Comparison of ENCODE assay signal across 8 cellular contexts in the genomic region with DNA sequence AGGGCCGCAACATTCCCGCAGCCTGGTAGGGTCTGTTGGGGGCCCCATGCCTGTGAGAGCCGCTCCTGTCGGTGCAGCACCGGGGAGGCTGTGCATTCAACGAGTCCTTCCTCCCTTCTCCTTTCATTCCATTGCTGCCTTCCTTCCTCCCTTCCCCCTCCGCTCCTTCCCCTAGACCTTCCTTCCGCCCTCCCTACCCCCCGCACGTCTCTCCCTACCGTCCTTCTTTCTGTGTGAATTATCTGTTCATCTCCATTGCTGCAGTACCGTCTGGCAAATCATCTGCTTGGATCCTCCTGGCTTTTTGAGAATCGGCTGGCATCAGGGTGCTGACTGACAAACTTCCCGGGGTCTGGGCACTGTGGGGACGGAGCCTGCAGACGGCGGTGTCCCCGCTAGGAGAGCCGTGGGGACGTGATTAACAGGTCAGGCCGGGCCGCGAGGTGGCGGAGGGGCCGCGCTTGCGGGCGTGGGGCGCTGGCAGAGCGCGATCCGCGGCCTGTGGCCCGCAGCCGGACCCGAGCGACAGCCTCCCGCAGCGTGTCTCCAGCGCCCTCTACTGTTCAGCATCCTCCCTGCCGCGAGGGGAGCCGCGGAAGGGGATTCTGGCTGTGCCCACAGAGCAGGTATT. TPM values are rescaled to one million over a fixed set of nuclear protein-coding genes. Genes with fewer than 3 reads are reported as not detected.
A peak's percentile ranks its signal among the peaks of the same experiment; 100 is the strongest.
DNase-seq lines count a peak whose midpoint lies in the region; ATAC-seq and TF ChIP-seq lines count a peak whose summit lies in the region.
"Not testable (repeated sequence)": the region's sequence is repeated elsewhere in the genome, so short reads cannot be mapped to it uniquely, and the experiment has no call there.

No MANE protein-coding gene starts in this region.

- TF ChIP-seq CTCF in CD14-positive monocyte (IDR thresholded peaks at IDR 0.05) = peak; percentile 25
- not testable (repeated sequence) for TF ChIP-seq CTCF in OCI-LY3 (IDR thresholded peaks at IDR 0.05; ENCODE audit: low read depth, low read length); lower leg skin (IDR thresholded peaks at IDR 0.05)

- not testable (repeated sequence) for H3K79me2 ChIP-seq in OCI-LY3 (ENCODE audit: low read length)

- not testable (repeated sequence) for H3K4me1 Mint-ChIP-seq in CD14-positive monocyte; activated naive CD4-positive, alpha-beta T cell treated with anti-CD3 and anti-CD28 coated beads for 36 hours (ENCODE audit: low read depth)

- not testable (repeated sequence) for H3K27ac ChIP-seq in OCI-LY3 (ENCODE audit: low read length); esophagus (ENCODE audit: low read depth in 2 of 2, low read length in 1 of 2)
- peak overlapping the region in 3 of 21 experiments; percentile 51 to 67 (median 59) for H3K27ac ChIP-seq in skin epidermis

- not testable (repeated sequence) for H3K9me3 Mint-ChIP-seq in CD14-positive monocyte; activated naive CD4-positive, alpha-beta T cell treated with anti-CD3 and anti-CD28 coated beads for 36 hours

- peak; percentile 84 for ATAC-seq in GM19395 (IDR thresholded peaks at IDR 0.05; ENCODE audit: unreplicated experiment)
- ATAC-seq in HG02970 (IDR thresholded peaks at IDR 0.05; ENCODE audit: low FRiP score, unreplicated experiment) = peak; percentile 84

- intact Hi-C loops in CD14-positive monocyte (cut with micrococcal nuclease); activated naive CD4-positive, alpha-beta T cell treated with anti-CD3 and anti-CD28 coated beads for 36 hours (cut with micrococcal nuclease); lower leg skin (cut with DNase I; ENCODE audit: low total_unique reads): not testable (repeated sequence)

- not testable (repeated sequence) for H3K36me3 ChIP-seq in OCI-LY3 (replicated peaks; ENCODE audit: low read depth, low read length); esophagus (ENCODE audit: control insufficient read depth in 2 of 2, insufficient read depth in 2 of 2, low read length in 1 of 2)

- 0% methylated on average over 18 to 28 of the region's 44 CpGs for WGBS in esophagus, 2 donors
- WGBS in lower leg skin, 2 donors = 0% methylated on average over 5 to 19 of the region's 44 CpGs

- H3K9me3 ChIP-seq in OCI-LY3 (ENCODE audit: insufficient read depth, low read length); esophagus (ENCODE audit: control insufficient read depth in 2 of 2, insufficient read depth in 1 of 2, low read depth in 1 of 2, low read length in 1 of 2): not testable (repeated sequence)

- H3K4me3 ChIP-seq in OCI-LY3 (ENCODE audit: low read length) (peak overlapping the region; percentile 43; the same call in 1 of the 2 replicates), esophagus (ENCODE audit: low read depth in 1 of 2, low read length in 2 of 2) (peak overlapping the region; percentile 26), lower leg skin (ENCODE audit: low read depth, poor library complexity, severe bottlenecking) (peak overlapping the region; percentile 25), skin epidermis (peak overlapping the region in 6 of 7 experiments; percentile 15 to 44 (median 38))

- DNase-seq in CD14-positive monocyte (ENCODE audit: low spot score); activated naive CD4-positive, alpha-beta T cell treated with anti-CD3 and anti-CD28 coated beads for 36 hours; lower leg skin (ENCODE audit: low spot score in 2 of 2): not testable (repeated sequence)

- peak overlapping the region in 2 of 7 donors; percentile 42 to 85 for H3K27ac Mint-ChIP-seq in CD14-positive monocyte
- not testable (repeated sequence) for H3K27ac Mint-ChIP-seq in activated naive CD4-positive, alpha-beta T cell treated with anti-CD3 and anti-CD28 coated beads for 36 hours

- CTCF ChIA-PET in activated naive CD4-positive, alpha-beta T cell treated with anti-CD3 and anti-CD28 coated beads for 36 hours (lab: Charles Lee) = not testable (repeated sequence)

- not testable (repeated sequence) for H2AFZ ChIP-seq in OCI-LY3 (ENCODE audit: low read depth, low read length)

- H3K27me3 Mint-ChIP-seq in CD14-positive monocyte (ENCODE audit: low read depth in 3 of 3); activated naive CD4-positive, alpha-beta T cell treated with anti-CD3 and anti-CD28 coated beads for 36 hours (ENCODE audit: low read depth): not testable (repeated sequence)

- H3K36me3 Mint-ChIP-seq in CD14-positive monocyte; activated naive CD4-positive, alpha-beta T cell treated with anti-CD3 and anti-CD28 coated beads for 36 hours (ENCODE audit: low read depth): not testable (repeated sequence)

- H4K20me1 ChIP-seq in OCI-LY3 (ENCODE audit: insufficient read depth, low read length) = not testable (repeated sequence)

- peak overlapping the region; percentile 68 to 71 for H3K4me3 Mint-ChIP-seq in CD14-positive monocyte
- H3K4me3 Mint-ChIP-seq in activated naive CD4-positive, alpha-beta T cell treated with anti-CD3 and anti-CD28 coated beads for 36 hours = peak overlapping the region; percentile 39

- H3K4me2 ChIP-seq in OCI-LY3 (ENCODE audit: low read length) = 0 out of 2 replicates have a peak overlapping the region, but pooled peaks have one; percentile 12

- not testable (repeated sequence) for H3K27me3 ChIP-seq in OCI-LY3 (ENCODE audit: low read depth, low read length); esophagus (ENCODE audit: control insufficient read depth in 1 of 2, insufficient read depth in 2 of 2, low read length in 2 of 2)

- not testable (repeated sequence) for H3K4me1 ChIP-seq in OCI-LY3 (ENCODE audit: low read length); esophagus (ENCODE audit: control insufficient read depth in 2 of 2, insufficient read depth in 2 of 2, low read length in 1 of 2)

- H3K9ac ChIP-seq in OCI-LY3 (ENCODE audit: low read length) = not testable (repeated sequence)

- not testable (repeated sequence) for TF ChIP-seq POLR2A in lower leg skin (IDR thresholded peaks at IDR 0.05)

RNA-seq across cellular contexts. Expression of a gene that starts 18.8 kb away (rescaled TPM):
- polyA plus RNA-seq in CD14-positive monocyte (under 1 TPM in 1 of 2 donors, not detected in 1; 0.23 TPM), esophagus (1 to 10 TPM; 1.2 to 2.1 TPM)
- total RNA-seq in activated naive CD4-positive, alpha-beta T cell treated with anti-CD3 and anti-CD28 coated beads for 36 hours = under 1 TPM; 0.30 to 0.43 TPM
- 1 to 10 TPM in 3 of 4 donors, under 1 TPM in 1; 0.55 to 4.1 (median 2.0) TPM for total RNA-seq in lower leg skin

RNA-seq across cellular contexts. Expression of a gene that starts 41.3 kb away (rescaled TPM):
- not detected for polyA plus RNA-seq in CD14-positive monocyte
- not detected for total RNA-seq in activated naive CD4-positive, alpha-beta T cell treated with anti-CD3 and anti-CD28 coated beads for 36 hours
- 1 to 10 TPM; 3.1 to 6.2 TPM for polyA plus RNA-seq in esophagus
- 100 to 1,000 TPM in 1 of 4 donors, 10 to 100 TPM in 3; 50.5 to 118 (median 61.8) TPM for total RNA-seq in lower leg skin

Comparison
In these comparisons a context has a peak if more than half of its experiments do, and no peak if none do; other contexts are left out.
1. RNA of a gene that starts 41.3 kb away (total RNA-seq): 50.5 to 118 TPM in lower leg skin; not detected in activated naive CD4-positive, alpha-beta T cell treated with anti-CD3 and anti-CD28 coated beads for 36 hours; every median in the first group is over 10 times any median in the second.
2. Peak in every context shown above with its lines, with median percentiles within 50 percentile points of each other: H3K4me3 ChIP-seq.